Comparison of ENCODE assay signal across 20 cellular contexts in genomic region chr2:216486708-216487107, GRCh38. TPM values are rescaled to one million over a fixed set of nuclear protein-coding genes. Genes with fewer than 3 reads are reported as not detected.
A peak's percentile ranks its signal among the peaks of the same experiment; 100 is the strongest.
DNase-seq lines count a peak whose midpoint lies in the region; ATAC-seq and TF ChIP-seq lines count a peak whose summit lies in the region.
"Had no signal": no experiment of that assay in that cellular context is flagged by ENCODE, and none has a peak within 500 bp of the region (broad histone marks: within the 10 kb centered on the region; RNA-seq: fewer than 3 reads in every experiment).

No MANE protein-coding gene starts in this region.

- ATAC-seq in mucosa of descending colon (peak; percentile 15), HG03097 (IDR thresholded peaks at IDR 0.05; ENCODE audit: low FRiP score, unreplicated experiment) (no peak)

- no peaks in the 10 kb centered on the region for H3K9me3 ChIP-seq in mucosa of descending colon
- H3K9me3 ChIP-seq: BLaER1 had no signal

- intact Hi-C loops in mucosa of descending colon (cut with DNase I, micrococcal nuclease) = no loop called here

- DNase-seq in GF-D8 (lab: John Stamatoyannopoulos, UW) = peak; percentile 89
- DNase-seq in NB4 (ENCODE audit: low read depth) = peak; percentile 87
- peak; percentile 72 for DNase-seq in fibroblast of pulmonary artery (ENCODE audit: low read depth)
- DNase-seq in mucosa of descending colon = no peak
- no peak for DNase-seq in NCI-H69 (lab: John Stamatoyannopoulos, UW)
- DNase-seq in NCI-H345 treated with DMSO at 0.1 percent for 48 hours (lab: John Stamatoyannopoulos, UW; ENCODE audit: unreplicated experiment) = no peak
- DNase-seq: activated CD4-positive, alpha-beta T cell treated with anti-CD3 and anti-CD28 coated beads, Interleukin-2, amount 50 U/mL, for 4 hours; activated naive CD4-positive, alpha-beta T cell; central memory CD4-positive, alpha-beta T cell; effector memory CD4-positive, alpha-beta T cell; glutamatergic neuron; H7; mammary epithelial cell; naive B cell; NCI-H2029 treated with DMSO at 0.1 percent for 48 hours; NK-92 treated with Interleukin-12 subunit alpha and Interleukin-12 subunit beta, amount 100 ng/mL, for 24 hours; T-helper 1 cell; WERI-Rb-1 had no signal

- no peaks in the 10 kb centered on the region for H3K4me1 ChIP-seq in mucosa of descending colon (ENCODE audit: low read depth)

- no peaks in the 10 kb centered on the region for H3K36me3 ChIP-seq in mucosa of descending colon (ENCODE audit: low read depth)

- no peak for TF ChIP-seq CTCF in NB4 (IDR thresholded peaks at IDR 0.05; ENCODE audit: low read depth, low read length)
- no peak for TF ChIP-seq CTCF in fibroblast of pulmonary artery (IDR thresholded peaks at IDR 0.05; ENCODE audit: low read length, missing control alignments)
- no peak for TF ChIP-seq CTCF in mucosa of descending colon (IDR thresholded peaks at IDR 0.05)

- H3K4me3 ChIP-seq in NB4 (ENCODE audit: low read depth, low read length) = no peak overlapping the region
- no peak overlapping the region for H3K4me3 ChIP-seq in fibroblast of pulmonary artery (replicated peaks; ENCODE audit: low read depth, low read length)
- no peak overlapping the region for H3K4me3 ChIP-seq in mucosa of descending colon
- H3K4me3 ChIP-seq: BLaER1 had no signal

- TF ChIP-seq POLR2A in NB4 (IDR thresholded peaks at IDR 0.05; ENCODE audit: extremely low read depth, insufficient read length) = no peak

RNA-seq across cellular contexts. Expression of gene RPL37A, which starts 11.9 kb away (rescaled TPM):
- 1,000 to 10,000 TPM; 1,908 to 2,059 (median 1,949) TPM for total RNA-seq in mucosa of descending colon

Comparison
In these comparisons a context has a peak if more than half of its experiments do, and no peak if none do; other contexts are left out.
1. DNase-seq: peak in GF-D8 (single experiment), NB4 (single experiment) and fibroblast of pulmonary artery (single experiment); none in mucosa of descending colon (0 of 3), NCI-H69 (single experiment) and NCI-H345 treated with DMSO at 0.1 percent for 48 hours (single experiment).